ENCODE assay signal across 13 cellular contexts in the genomic region with DNA sequence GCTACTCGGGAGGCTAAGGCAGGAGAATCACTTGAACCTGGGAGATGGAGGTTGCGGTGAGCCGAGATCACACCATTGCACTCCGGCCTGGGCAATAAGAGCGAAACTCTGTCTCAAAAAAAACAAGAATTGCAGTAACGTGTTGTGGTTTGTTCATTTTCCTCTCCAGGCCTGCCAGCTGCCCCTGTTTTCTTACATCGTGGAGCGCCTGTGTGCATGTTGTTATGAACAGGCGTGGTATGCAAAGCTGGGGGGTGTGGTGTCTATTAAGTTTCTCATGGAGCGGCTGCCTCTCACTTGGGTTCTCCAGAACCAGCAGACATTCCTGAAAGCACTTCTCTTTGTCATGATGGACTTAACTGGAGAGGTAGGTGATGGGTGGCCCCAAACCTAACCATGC. TPM values are rescaled to one million over a fixed set of nuclear protein-coding genes. Genes with fewer than 3 reads are reported as not detected.
DNase-seq lines count a peak whose midpoint lies in the region; ATAC-seq lines count a peak whose summit lies in the region.
"Had no signal": no experiment of that assay in that cellular context is flagged by ENCODE, and none has a peak within 500 bp of the region (broad histone marks: within the 10 kb centered on the region; RNA-seq: fewer than 3 reads in every experiment).

No MANE protein-coding gene starts in this region.

- no peak for DNase-seq in activated T-cell treated with anti-CD3 and anti-CD28 coated beads, Interleukin-2, amount 50 U/mL, for 4 hours
- DNase-seq in activated T-cell treated with anti-CD3 and anti-CD28 coated beads, Interleukin-2, amount 50 U/mL, for 1 hour, result no peak
- DNase-seq in T-cell (peak in 5 of 34 experiments; percentile 4 to 19 (median 6)), NCI-H1105 treated with DMSO at 0.1 percent for 48 hours (lab: John Stamatoyannopoulos, UW) (no peak), Right ventricle myocardium superior (no peak)
- DNase-seq: ACHN; effector CD8-positive, alpha-beta T cell; GOT3 had no signal

- H3K36me3 Mint-ChIP-seq in activated T-cell treated with anti-CD3 and anti-CD28 coated beads, Interleukin-2, amount 50 U/mL, for 4 hours (ENCODE audit: insufficient read depth), result peaks cover 53% of the 10 kb centered on the region
- H3K36me3 Mint-ChIP-seq in T-cell, result peaks cover 65% of the 10 kb centered on the region
- H3K36me3 Mint-ChIP-seq in stimulated activated memory B cell treated with anti-CD40 and anti-IgM and Interleukin-4, amounts not matched to agents 10 μg/mL and 1 μg/mL and 100 μg/mL, for 72 hours, result peaks cover 68% of the 10 kb centered on the region

- H3K9me3 Mint-ChIP-seq in activated T-cell treated with anti-CD3 and anti-CD28 coated beads, Interleukin-2, amount 50 U/mL, for 4 hours, result no peaks in the 10 kb centered on the region
- no peaks in the 10 kb centered on the region for H3K9me3 Mint-ChIP-seq in T-cell
- no peaks in the 10 kb centered on the region for H3K9me3 Mint-ChIP-seq in stimulated activated memory B cell treated with anti-CD40 and anti-IgM and Interleukin-4, amounts not matched to agents 10 μg/mL and 1 μg/mL and 100 μg/mL, for 72 hours
- H3K9me3 Mint-ChIP-seq: neural crest cell, type B pancreatic cell had no signal

- CTCF ChIA-PET in T-cell (lab: Charles Lee), result interaction anchor here in 1 of 2 donors (1.0 kb wide), 1 partner anchor 51 kb away, joined by 4 read pairs; no protein-coding TSS in a partner anchor

- H3K27ac Mint-ChIP-seq in T-cell, result peak overlapping the region; percentile 86 to 90
- H3K27ac Mint-ChIP-seq in stimulated activated memory B cell treated with anti-CD40 and anti-IgM and Interleukin-4, amounts not matched to agents 10 μg/mL and 1 μg/mL and 100 μg/mL, for 72 hours, result peak overlapping the region; percentile 84
- H3K27ac Mint-ChIP-seq: type B pancreatic cell had no signal

- H3K4me3 Mint-ChIP-seq in activated T-cell treated with anti-CD3 and anti-CD28 coated beads, Interleukin-2, amount 50 U/mL, for 4 hours, result no peak overlapping the region
- peak overlapping the region in 2 of 3 donors; percentile 73 to 80 for H3K4me3 Mint-ChIP-seq in T-cell
- H3K4me3 Mint-ChIP-seq in stimulated activated memory B cell treated with anti-CD40 and anti-IgM and Interleukin-4, amounts not matched to agents 10 μg/mL and 1 μg/mL and 100 μg/mL, for 72 hours, result peak overlapping the region; percentile 79
- H3K4me3 Mint-ChIP-seq: neural crest cell, type B pancreatic cell had no signal

- H3K4me1 Mint-ChIP-seq in activated T-cell treated with anti-CD3 and anti-CD28 coated beads, Interleukin-2, amount 50 U/mL, for 4 hours (ENCODE audit: low read depth), result peaks cover 22% of the 10 kb centered on the region
- H3K4me1 Mint-ChIP-seq in T-cell, result peaks cover 5 to 32% (median 19%) of the 10 kb centered on the region in 3 donors
- peaks cover 34% of the 10 kb centered on the region for H3K4me1 Mint-ChIP-seq in stimulated activated memory B cell treated with anti-CD40 and anti-IgM and Interleukin-4, amounts not matched to agents 10 μg/mL and 1 μg/mL and 100 μg/mL, for 72 hours
- H3K4me1 Mint-ChIP-seq: neural crest cell had no signal

- POLR2A ChIA-PET in T-cell (lab: Charles Lee), result interaction anchor here in 1 of 2 donors (0.5 kb wide), 1 partner anchor 400 kb away, joined by 3 read pairs; no protein-coding TSS in a partner anchor

- H3K27me3 Mint-ChIP-seq in activated T-cell treated with anti-CD3 and anti-CD28 coated beads, Interleukin-2, amount 50 U/mL, for 4 hours (ENCODE audit: low read depth), result no peaks in the 10 kb centered on the region
- H3K27me3 Mint-ChIP-seq in T-cell, result no peaks in the 10 kb centered on the region
- no peaks in the 10 kb centered on the region for H3K27me3 Mint-ChIP-seq in stimulated activated memory B cell treated with anti-CD40 and anti-IgM and Interleukin-4, amounts not matched to agents 10 μg/mL and 1 μg/mL and 100 μg/mL, for 72 hours
- H3K27me3 Mint-ChIP-seq: type B pancreatic cell had no signal

- peak; percentile 39 to 44 for ATAC-seq in activated T-cell treated with anti-CD3 and anti-CD28 coated beads, Interleukin-2, amount 50 U/mL, for 4 hours
- ATAC-seq in HG02759 (IDR thresholded peaks at IDR 0.05; ENCODE audit: unreplicated experiment) (peak; percentile 49), T-cell (replicated peaks in 1 of 4) (peak; percentile 39 to 60 (median 50)), GM21390 (IDR thresholded peaks at IDR 0.05; ENCODE audit: unreplicated experiment) (no peak), Right ventricle myocardium superior (ENCODE audit: poor library complexity) (no peak)
- ATAC-seq in stimulated activated memory B cell treated with anti-CD40 and anti-IgM and Interleukin-4, amounts not matched to agents 10 μg/mL and 1 μg/mL and 100 μg/mL, for 72 hours, result peak; percentile 90

- intact Hi-C loops in Right ventricle myocardium superior (cut with DNase I), result no loop called here

RNA-seq across cellular contexts. Expression of a gene that starts 52.1 kb away (rescaled TPM):
- total RNA-seq in activated T-cell treated with anti-CD3 and anti-CD28 coated beads, Interleukin-2, amount 50 U/mL, for 4 hours, result 10 to 100 TPM; 47.0 to 48.7 (median 47.5) TPM
- total RNA-seq in T-cell (10 to 100 TPM; 53.9 to 71.7 (median 65.8) TPM), Right ventricle myocardium superior (13.7 TPM)

Comparison
In these comparisons a context has a peak if more than half of its experiments do, and no peak if none do; other contexts are left out.
1. ATAC-seq: peak in activated T-cell treated with anti-CD3 and anti-CD28 coated beads, Interleukin-2, amount 50 U/mL, for 4 hours (2 of 2), HG02759 (single experiment), T-cell (4 of 4) and stimulated activated memory B cell treated with anti-CD40 and anti-IgM and Interleukin-4, amounts not matched to agents 10 μg/mL and 1 μg/mL and 100 μg/mL, for 72 hours (single experiment); none in GM21390 (single experiment) and Right ventricle myocardium superior (single experiment).